In the genomic region with DNA sequence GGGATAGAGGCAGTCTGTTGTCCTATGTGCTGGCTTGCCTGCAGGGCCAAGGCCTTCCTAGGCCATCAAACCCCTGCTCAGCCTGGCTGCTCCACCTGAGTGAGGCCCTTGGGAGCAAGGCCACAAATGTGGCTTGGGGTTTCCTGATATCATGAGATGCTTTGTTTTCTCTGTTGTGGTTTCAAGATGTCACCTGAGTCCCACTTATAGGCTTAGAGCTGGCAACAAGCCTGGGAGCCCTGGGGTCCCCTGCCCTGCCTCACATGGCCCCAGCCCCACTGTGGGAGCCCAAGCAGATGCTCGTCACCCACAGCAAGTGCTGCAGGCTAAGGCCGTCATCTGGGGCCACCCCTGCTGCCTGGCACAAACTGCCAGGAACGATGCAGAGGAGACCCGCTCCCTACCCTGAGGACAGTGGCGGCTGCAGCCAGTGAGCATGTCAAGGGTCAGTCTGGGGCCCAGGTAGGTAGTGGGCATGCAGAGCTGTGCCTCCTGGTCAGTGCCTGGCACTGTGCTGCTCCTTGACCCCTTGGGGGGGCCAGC, we compare ENCODE assay signal across 12 cellular contexts.
A peak's percentile ranks its signal among the peaks of the same experiment; 100 is the strongest.
DNase-seq lines count a peak whose midpoint lies in the region; ATAC-seq and TF ChIP-seq lines count a peak whose summit lies in the region.
"Had no signal": no experiment of that assay in that cellular context is flagged by ENCODE, and none has a peak within 500 bp of the region (broad histone marks: within the 10 kb centered on the region; RNA-seq: fewer than 3 reads in every experiment).

No MANE protein-coding gene starts in this region.

- DNase-seq in activated CD4-positive, alpha-beta T cell treated with anti-CD3 and anti-CD28 coated beads for 48 hours, result peak; percentile 2
- no peak for DNase-seq in activated CD4-positive, alpha-beta T cell treated with anti-CD3 and anti-CD28 coated beads, Interleukin-2, amount 50 U/mL, for 4 hours
- DNase-seq in KBM-7 (peak; percentile 14), body of pancreas (peak in 3 of 4 donors; percentile 1 to 13 (median 9)), ovary (peak; percentile 9 to 26 (median 16)), DMS53 treated with DMSO at 0.1 percent for 48 hours (lab: John Stamatoyannopoulos, UW; ENCODE audit: unreplicated experiment) (no peak)
- no peak for DNase-seq in activated naive CD8-positive, alpha-beta T cell treated with anti-CD3 and anti-CD28 coated beads, Interleukin-2, amount 50 U/mL, for 24 hours
- DNase-seq: Calu3, NCI-H1930 had no signal

- H3K27me3 ChIP-seq in body of pancreas (no peaks in the 10 kb centered on the region), ovary (no peaks in the 10 kb centered on the region)
- H3K27me3 ChIP-seq: tibial nerve had no signal

- H3K4me1 ChIP-seq in body of pancreas (peaks cover 30% of the 10 kb centered on the region), ovary (ENCODE audit: insufficient read depth) (peaks cover 26% of the 10 kb centered on the region)

- no peaks in the 10 kb centered on the region for H3K36me3 ChIP-seq in body of pancreas (replicated peaks in 1 of 2; ENCODE audit: insufficient read depth in 1 of 2, low read depth in 2 of 2)
- no peaks in the 10 kb centered on the region for H3K36me3 ChIP-seq in ovary
- H3K36me3 ChIP-seq: tibial nerve had no signal

- in situ Hi-C loops in KBM-7 (cut with MboI; ENCODE audit: low pct_unique_long_range_greater_than_20kb, low sequenced_read_pairs), result no loop called here

- H3K4me1 Mint-ChIP-seq in activated naive CD8-positive, alpha-beta T cell treated with anti-CD3 and anti-CD28 coated beads, Interleukin-2, amount 50 U/mL, for 24 hours, result peaks cover 13% of the 10 kb centered on the region

- WGBS in body of pancreas, 2 donors, result 86% methylated on average over 5 of the region's 5 CpGs; no CpG with 5 or more reads in 1 of the 2 donors
- WGBS in ovary, 3 donors, result 93 to 98% (median 97%) methylated on average over 5 of the region's 5 CpGs

- no peaks in the 10 kb centered on the region for H3K36me3 Mint-ChIP-seq in activated naive CD8-positive, alpha-beta T cell treated with anti-CD3 and anti-CD28 coated beads, Interleukin-2, amount 50 U/mL, for 24 hours (ENCODE audit: low read depth)

- H3K9me3 ChIP-seq in body of pancreas, result no peaks in the 10 kb centered on the region
- H3K9me3 ChIP-seq in ovary, result no peaks in the 10 kb centered on the region
- H3K9me3 ChIP-seq: tibial nerve had no signal

- no peak overlapping the region for H3K27ac Mint-ChIP-seq in activated naive CD8-positive, alpha-beta T cell treated with anti-CD3 and anti-CD28 coated beads, Interleukin-2, amount 50 U/mL, for 24 hours

- TF ChIP-seq POLR2A in body of pancreas (IDR thresholded peaks at IDR 0.05) (no peak), ovary (IDR thresholded peaks at IDR 0.05) (no peak)

- ATAC-seq in body of pancreas (no peak), GM18519 (IDR thresholded peaks at IDR 0.05; ENCODE audit: low FRiP score, unreplicated experiment) (no peak)
- ATAC-seq in activated naive CD8-positive, alpha-beta T cell treated with anti-CD3 and anti-CD28 coated beads, Interleukin-2, amount 50 U/mL, for 24 hours, result no peak

- TF ChIP-seq CTCF in body of pancreas (IDR thresholded peaks at IDR 0.05), result no peak
- no peak for TF ChIP-seq CTCF in ovary (IDR thresholded peaks at IDR 0.05)

- no peak for TF ChIP-seq EP300 in ovary (IDR thresholded peaks at IDR 0.05)

- H3K27ac ChIP-seq in body of pancreas (no peak overlapping the region), ovary (no peak overlapping the region)
- H3K27ac ChIP-seq: epithelial cell of prostate, tibial nerve had no signal

- H3K9me3 Mint-ChIP-seq in activated naive CD8-positive, alpha-beta T cell treated with anti-CD3 and anti-CD28 coated beads, Interleukin-2, amount 50 U/mL, for 24 hours, result no peaks in the 10 kb centered on the region

- no peaks in the 10 kb centered on the region for H3K27me3 Mint-ChIP-seq in activated naive CD8-positive, alpha-beta T cell treated with anti-CD3 and anti-CD28 coated beads, Interleukin-2, amount 50 U/mL, for 24 hours

- no peak overlapping the region for H3K4me3 Mint-ChIP-seq in activated naive CD8-positive, alpha-beta T cell treated with anti-CD3 and anti-CD28 coated beads, Interleukin-2, amount 50 U/mL, for 24 hours

- H3K4me3 ChIP-seq in body of pancreas (no peak overlapping the region), ovary (no peak overlapping the region)
- H3K4me3 ChIP-seq: tibial nerve had no signal

- intact Hi-C loops in body of pancreas (cut with DNase I) (no loop called here), ovary (cut with DNase I) (no loop called here)

Comparison
In these comparisons a context has a peak if more than half of its experiments do, and no peak if none do; other contexts are left out.
1. DNase-seq: peak in activated CD4-positive, alpha-beta T cell treated with anti-CD3 and anti-CD28 coated beads for 48 hours (single experiment), KBM-7 (single experiment), body of pancreas (3 of 4) and ovary (5 of 5); none in activated CD4-positive, alpha-beta T cell treated with anti-CD3 and anti-CD28 coated beads, Interleukin-2, amount 50 U/mL, for 4 hours (0 of 2), DMS53 treated with DMSO at 0.1 percent for 48 hours (single experiment) and activated naive CD8-positive, alpha-beta T cell treated with anti-CD3 and anti-CD28 coated beads, Interleukin-2, amount 50 U/mL, for 24 hours (single experiment).